ENCODE assay signal across 9 cellular contexts in genomic region chr1:121183867-121184266, GRCh38. TPM values are rescaled to one million over a fixed set of nuclear protein-coding genes. Genes with fewer than 3 reads are reported as not detected.
DNase-seq lines count a peak whose midpoint lies in the region; ATAC-seq and TF ChIP-seq lines count a peak whose summit lies in the region.
"Not testable (repeated sequence)": the region's sequence is repeated elsewhere in the genome, so short reads cannot be mapped to it uniquely, and the experiment has no call there.
"Had no signal": no experiment of that assay in that cellular context is flagged by ENCODE, and none has a peak within 500 bp of the region (broad histone marks: within the 10 kb centered on the region; RNA-seq: fewer than 3 reads in every experiment).

No MANE protein-coding gene starts in this region.

- H3K9me2 ChIP-seq in SU-DHL-6 (replicated peaks; ENCODE audit: insufficient read depth, low read length) = not testable (repeated sequence)

- not testable (repeated sequence) for H4K8ac ChIP-seq in IMR-90 (ENCODE audit: low read depth in 2 of 2, low read length in 2 of 2)

- not testable (repeated sequence) for H2AFZ ChIP-seq in IMR-90 (replicated peaks; ENCODE audit: low read length, poor library complexity); SU-DHL-6 (ENCODE audit: low read depth, low read length, severe bottlenecking); neural progenitor cell (replicated peaks)

- BruUV-seq in IMR-90 (replicated peaks; lab: Mats Ljungman, UMichigan) = not testable (repeated sequence)

- H3K36me3 ChIP-seq in IMR-90 (ENCODE audit: control insufficient read depth, insufficient read depth, low read length); SU-DHL-6 (ENCODE audit: low read length); neural progenitor cell; stomach smooth muscle (ENCODE audit: control insufficient read depth in 2 of 2, insufficient read depth in 2 of 2, low read length in 2 of 2): not testable (repeated sequence)

- H4K20me1 ChIP-seq in IMR-90 (ENCODE audit: insufficient read depth, low read length); SU-DHL-6 (ENCODE audit: low read depth, low read length); neural progenitor cell (ENCODE audit: low read depth): not testable (repeated sequence)

- not testable (repeated sequence) for H3K36me3 Mint-ChIP-seq in activated naive CD4-positive, alpha-beta T cell treated with anti-CD3 and anti-CD28 coated beads, Interleukin-2, amount 50 U/mL, for 24 hours; endothelial cell (ENCODE audit: low read depth, unreplicated experiment); neural progenitor cell

- not testable (repeated sequence) for ATAC-seq in IMR-90 (ENCODE audit: low read depth)

- not testable (repeated sequence) for H3K27me3 Mint-ChIP-seq in activated naive CD4-positive, alpha-beta T cell treated with anti-CD3 and anti-CD28 coated beads, Interleukin-2, amount 50 U/mL, for 24 hours; endothelial cell (ENCODE audit: unreplicated experiment); neural progenitor cell (ENCODE audit: insufficient read depth, low read depth)

- not testable (repeated sequence) for H3K9me3 ChIP-seq in IMR-90 (ENCODE audit: control insufficient read depth, insufficient read depth, low read length); SU-DHL-6 (ENCODE audit: insufficient read depth, low read length); neural progenitor cell (ENCODE audit: low read depth); stomach smooth muscle (ENCODE audit: control insufficient read depth in 2 of 2, low read length in 2 of 2)

- WGBS in IMR-90 (ENCODE audit: extremely low coverage in 2 of 2, insufficient read length in 1 of 2), 2 experiments = no CpG with 5 or more reads among the region's 31 CpGs

- H3K27me3 ChIP-seq in IMR-90 (ENCODE audit: control insufficient read depth, insufficient read depth, low read length); SU-DHL-6 (ENCODE audit: low read length); neural progenitor cell; stomach smooth muscle (ENCODE audit: control insufficient read depth in 1 of 2, insufficient read depth in 2 of 2, low read length in 2 of 2): not testable (repeated sequence)

- not testable (repeated sequence) for H2BK120ac ChIP-seq in IMR-90 (ENCODE audit: low read depth, low read length)

- H3K9ac ChIP-seq in IMR-90 (ENCODE audit: low read depth, low read length); neural progenitor cell; stomach smooth muscle (ENCODE audit: low read length in 2 of 2): not testable (repeated sequence)
- H3K9ac ChIP-seq in SU-DHL-6 (ENCODE audit: low read length) = peak overlapping the region; percentile 55

- H3K18ac ChIP-seq in IMR-90 (ENCODE audit: low read depth, low read length) = not testable (repeated sequence)

- H3K4me2 ChIP-seq in IMR-90 (ENCODE audit: low read depth, low read length) = peak overlapping the region; percentile 49
- peak overlapping the region; percentile 31 for H3K4me2 ChIP-seq in SU-DHL-6 (ENCODE audit: low read depth, low read length, poor library complexity, severe bottlenecking)
- peak overlapping the region; percentile 80 for H3K4me2 ChIP-seq in neural progenitor cell

- not testable (repeated sequence) for H3K9me1 ChIP-seq in IMR-90 (ENCODE audit: insufficient read depth, low read length)

- not testable (repeated sequence) for TF ChIP-seq RAD21 in IMR-90 (IDR thresholded peaks at IDR 0.05; ENCODE audit: low read length)

- H3K4me1 ChIP-seq in IMR-90 (ENCODE audit: control insufficient read depth, insufficient read depth, low read length); neural progenitor cell; stomach smooth muscle (ENCODE audit: control insufficient read depth, insufficient read depth, low read length): not testable (repeated sequence)

- not testable (repeated sequence) for H3K56ac ChIP-seq in IMR-90 (ENCODE audit: extremely low read depth, insufficient read depth, low read length)

- not testable (repeated sequence) for H3K79me1 ChIP-seq in IMR-90 (ENCODE audit: low read depth in 1 of 2, low read length in 2 of 2)

- H3K4me1 Mint-ChIP-seq in activated naive CD4-positive, alpha-beta T cell treated with anti-CD3 and anti-CD28 coated beads, Interleukin-2, amount 50 U/mL, for 24 hours; endothelial cell (ENCODE audit: unreplicated experiment); neural progenitor cell: not testable (repeated sequence)

- not testable (repeated sequence) for H3K27ac Mint-ChIP-seq in activated naive CD4-positive, alpha-beta T cell treated with anti-CD3 and anti-CD28 coated beads, Interleukin-2, amount 50 U/mL, for 24 hours; endothelial cell (ENCODE audit: unreplicated experiment); neural progenitor cell

- H3K27ac ChIP-seq in IMR-90 (ENCODE audit: insufficient read depth, low read length); stomach smooth muscle (ENCODE audit: low read length): not testable (repeated sequence)
- H3K27ac ChIP-seq in SU-DHL-6 (ENCODE audit: low read depth, low read length) (peak overlapping the region; percentile 55; the same call in 1 of the 2 replicates), neural progenitor cell (peak overlapping the region; percentile 74)

- dilution Hi-C loops in IMR-90 (cut with HindIII; ENCODE audit: low sequenced_read_pairs, unreplicated experiment) = not testable (repeated sequence)

- not testable (repeated sequence) for H4K5ac ChIP-seq in IMR-90 (ENCODE audit: low read depth, low read length)

- not testable (repeated sequence) for H3K79me2 ChIP-seq in SU-DHL-6 (ENCODE audit: insufficient read depth, low read length); neural progenitor cell (ENCODE audit: low read depth)

- H2BK5ac ChIP-seq in IMR-90 (ENCODE audit: low read depth, low read length, poor library complexity, severe bottlenecking) = not testable (repeated sequence)

- POLR2A ChIA-PET in IMR-90 (lab: Charles Lee; ENCODE audit: unreplicated experiment) = not testable (repeated sequence)

- H2BK15ac ChIP-seq in IMR-90 (ENCODE audit: low read depth, low read length) = not testable (repeated sequence)

- DNase-seq in Caki2 (ENCODE audit: low read depth) = peak; percentile 23
- DNase-seq in IMR-90 = not testable (repeated sequence)
- peak; percentile 20 for DNase-seq in endothelial cell (ENCODE audit: low spot score)
- DNase-seq in neural progenitor cell (ENCODE audit: low spot score) = peak; percentile 40

- not testable (repeated sequence) for H3K4ac ChIP-seq in IMR-90 (ENCODE audit: low read depth, low read length)

- not testable (repeated sequence) for H4K91ac ChIP-seq in IMR-90 (ENCODE audit: insufficient read depth, low read depth, low read length)

- intact Hi-C loops in IMR-90 (cut with micrococcal nuclease) = not testable (repeated sequence)

- TF ChIP-seq CTCF in IMR-90 (conservative IDR thresholded peaks at IDR 0.05; ENCODE audit: low read depth, low read length); SU-DHL-6 (IDR thresholded peaks at IDR 0.05; ENCODE audit: insufficient read depth, low read length, poor library complexity, severe bottlenecking); endothelial cell (IDR thresholded peaks at IDR 0.05; ENCODE audit: unreplicated experiment); neural progenitor cell (IDR thresholded peaks at IDR 0.05): not testable (repeated sequence)

- not testable (repeated sequence) for H3K23ac ChIP-seq in IMR-90 (ENCODE audit: low read depth, low read length)

- not testable (repeated sequence) for H3F3A ChIP-seq in SU-DHL-6 (ENCODE audit: insufficient read depth); neural progenitor cell (ENCODE audit: low read depth)

- peak overlapping the region; percentile 44 for H3K4me3 ChIP-seq in IMR-90 (ENCODE audit: insufficient read depth, low read depth, low read length)
- peak overlapping the region; percentile 52 for H3K4me3 ChIP-seq in SU-DHL-6 (ENCODE audit: insufficient read depth, low read length, poor library complexity, severe bottlenecking)
- H3K4me3 ChIP-seq in iPS-11a (ENCODE audit: low read depth, low read length) = peak overlapping the region; percentile 1
- H3K4me3 ChIP-seq in neural progenitor cell = peak overlapping the region; percentile 63
- H3K4me3 ChIP-seq in stomach smooth muscle (ENCODE audit: low read length in 2 of 2) = peak overlapping the region; percentile 31 to 57

- not testable (repeated sequence) for H2BK20ac ChIP-seq in IMR-90 (ENCODE audit: low read depth, low read length)

- H2AK9ac ChIP-seq in IMR-90 (replicated peaks; ENCODE audit: low read depth, low read length, poor library complexity) = not testable (repeated sequence)

- CTCF ChIA-PET in IMR-90 (lab: Yijun Ruan, JAX) = not testable (repeated sequence)

- H3K9me3 Mint-ChIP-seq in activated naive CD4-positive, alpha-beta T cell treated with anti-CD3 and anti-CD28 coated beads, Interleukin-2, amount 50 U/mL, for 24 hours; endothelial cell (ENCODE audit: unreplicated experiment); neural progenitor cell: not testable (repeated sequence)

- in situ Hi-C loops in Caki2 (cut with HindIII; ENCODE audit: low pct_unique_long_range_greater_than_20kb, low sequenced_read_pairs); IMR-90 (cut with MboI; ENCODE audit: low sequenced_read_pairs): not testable (repeated sequence)

- H3K4me3 Mint-ChIP-seq in activated naive CD4-positive, alpha-beta T cell treated with anti-CD3 and anti-CD28 coated beads, Interleukin-2, amount 50 U/mL, for 24 hours = peak overlapping the region; percentile 15
- H3K4me3 Mint-ChIP-seq in endothelial cell (ENCODE audit: unreplicated experiment) = peak overlapping the region; percentile 47
- H3K4me3 Mint-ChIP-seq in neural progenitor cell = peak overlapping the region; percentile 75

- H2AK5ac ChIP-seq in IMR-90 (ENCODE audit: low read depth, low read length) = not testable (repeated sequence)

- TF ChIP-seq POLR2A in IMR-90 (IDR thresholded peaks at IDR 0.05; ENCODE audit: low read depth, low read length) = not testable (repeated sequence)

- not testable (repeated sequence) for H3K14ac ChIP-seq in IMR-90 (replicated peaks; ENCODE audit: low read depth, low read length)

RNA-seq across cellular contexts. Expression of gene FAM72B, which starts 0.3 kb away (rescaled TPM):
- 4.3 and 6.2 TPM in 2 replicates for total RNA-seq in Caki2 (2014; rRNA removed; shearing (Covaris generic); ENCODE audit: low replicate concordance)
- 1.6 and 2.8 TPM in 2 replicates for total RNA-seq in IMR-90 (2012; rRNA removed)
- 2.2 and 3.4 TPM in 2 replicates for polyA plus RNA-seq in IMR-90 (2012; rRNA removed)
- polyA plus RNA-seq in IMR-90 (2012; cell fraction: cytosol; rRNA removed) = 0.59 and 1.5 TPM in 2 replicates
- polyA plus RNA-seq in IMR-90 (2012; cell fraction: nucleus; rRNA removed; ENCODE audit: low replicate concordance) = 0.67 and 9.8 TPM in 2 replicates
- 12.0 TPM for total RNA-seq in endothelial cell (ENCODE audit: unreplicated experiment)
- 36.9 and 48.4 TPM in 2 replicates for total RNA-seq in neural progenitor cell (ENCODE audit: low replicate concordance)
- total RNA-seq: naive thymus-derived CD8-positive, alpha-beta T cell had no signal
- polyA plus RNA-seq: naive thymus-derived CD8-positive, alpha-beta T cell had no signal

RNA-seq across cellular contexts. Expression of gene SRGAP2C, which starts 0.9 kb away (rescaled TPM):
- 4.6 and 8.6 TPM in 2 replicates for total RNA-seq in Caki2 (2014; rRNA removed; shearing (Covaris generic); ENCODE audit: low replicate concordance)
- total RNA-seq in IMR-90 (2012; rRNA removed) (12.7 and 13.9 TPM in 2 replicates), endothelial cell (ENCODE audit: unreplicated experiment) (72.5 TPM), neural progenitor cell (ENCODE audit: low replicate concordance) (20.4 and 26.8 TPM in 2 replicates)
- polyA plus RNA-seq in IMR-90 (2012; rRNA removed) = 4.0 and 5.6 TPM in 2 replicates
- 0.99 and 2.3 TPM in 2 replicates for polyA plus RNA-seq in IMR-90 (2012; cell fraction: cytosol; rRNA removed)
- polyA plus RNA-seq in IMR-90 (2012; cell fraction: nucleus; rRNA removed; ENCODE audit: low replicate concordance) = 2.1 and 9.8 TPM in 2 replicates

Comparison
In these comparisons a context has a peak if more than half of its experiments do, and no peak if none do; other contexts are left out.
1. H3K4me3 ChIP-seq: peak in every context shown above with its lines; median percentile 63 in neural progenitor cell; 52 in SU-DHL-6; 44 in IMR-90; 44 in stomach smooth muscle; 1 in iPS-11a.
2. H3K4me3 Mint-ChIP-seq: peak in every context shown above with its lines; median percentile 75 in neural progenitor cell; 47 in endothelial cell; 15 in activated naive CD4-positive, alpha-beta T cell treated with anti-CD3 and anti-CD28 coated beads, Interleukin-2, amount 50 U/mL, for 24 hours.